Comparison of ENCODE assay signal across 2 cellular contexts in the genomic region with DNA sequence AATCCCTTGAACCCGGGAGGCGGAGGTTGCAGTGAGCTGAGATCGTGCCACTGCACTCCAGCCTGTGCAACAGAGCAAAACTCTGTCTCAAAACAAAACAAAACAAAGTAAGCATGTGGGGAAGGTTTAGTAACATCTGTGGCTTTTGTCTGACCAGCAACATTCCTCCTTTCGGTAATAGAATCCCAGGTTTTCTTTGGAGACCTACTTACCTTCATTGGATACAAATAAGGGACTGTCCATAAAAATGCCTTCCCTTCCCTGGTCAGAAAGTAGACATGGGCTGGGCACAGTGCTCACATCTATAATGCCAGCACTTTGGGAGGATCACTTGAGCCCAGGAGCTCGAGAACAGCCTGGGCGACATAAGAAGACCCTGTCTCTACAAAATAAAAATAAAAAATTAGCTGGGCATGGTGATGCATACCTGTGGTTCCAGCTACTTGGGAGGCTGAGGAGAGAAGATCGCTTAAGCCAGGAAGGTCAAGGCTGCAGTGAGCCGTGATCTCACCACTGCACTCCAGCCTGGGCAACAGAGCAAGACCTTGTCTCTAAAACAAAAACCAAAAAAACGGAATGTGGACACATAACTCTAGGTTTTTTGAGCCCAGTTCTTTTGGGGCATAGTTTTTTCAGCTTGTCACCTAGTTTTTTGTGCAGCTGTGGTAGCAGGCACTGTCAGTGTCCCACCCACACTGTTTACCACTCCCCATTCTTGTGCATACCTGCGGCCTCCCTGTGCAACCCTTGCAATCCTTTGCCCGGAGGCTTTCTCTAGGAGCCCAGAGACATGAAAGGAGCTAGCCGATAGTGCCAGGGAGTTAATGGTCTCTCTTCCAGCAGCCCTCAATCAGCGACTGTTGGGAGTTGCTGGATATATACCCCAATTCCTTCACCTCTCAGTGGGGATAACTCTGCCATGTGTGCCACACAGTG.
TF ChIP-seq lines count a peak whose summit lies in the region.

No MANE protein-coding gene starts in this region.

TF ChIP-seq in IMR-90, 13 proteins besides CTCF, POLR2A, EP300 and RAD21:
- TF ChIP-seq MXI1 (IDR thresholded peaks at IDR 0.05; ENCODE audit: borderline replicate concordance, low read depth, low read length) (no peak), BHLHE40 (IDR thresholded peaks at IDR 0.05; ENCODE audit: low read depth, low read length) (no peak), RFX5 (IDR thresholded peaks at IDR 0.05; ENCODE audit: low read depth, low read length) (no peak), CEBPB (IDR thresholded peaks at IDR 0.05; ENCODE audit: low read depth, low read length) (no peak), CHD1 (IDR thresholded peaks at IDR 0.05; ENCODE audit: low read depth, low read length) (no peak), SMC3 (IDR thresholded peaks at IDR 0.05; ENCODE audit: low read depth, low read length) (no peak), MAFK (IDR thresholded peaks at IDR 0.05; ENCODE audit: low read depth, low read length) (no peak), MAZ (IDR thresholded peaks at IDR 0.05; ENCODE audit: borderline replicate concordance, low read depth, low read length) (no peak), RCOR1 (IDR thresholded peaks at IDR 0.05; ENCODE audit: insufficient replicate concordance, low read length) (no peak), NFE2L2 (IDR thresholded peaks at IDR 0.05; ENCODE audit: low read depth, low read length) (no peak), FOS (IDR thresholded peaks at IDR 0.05; ENCODE audit: low read depth, low read length) (no peak)
- TF ChIP-seq, protein P1, sequence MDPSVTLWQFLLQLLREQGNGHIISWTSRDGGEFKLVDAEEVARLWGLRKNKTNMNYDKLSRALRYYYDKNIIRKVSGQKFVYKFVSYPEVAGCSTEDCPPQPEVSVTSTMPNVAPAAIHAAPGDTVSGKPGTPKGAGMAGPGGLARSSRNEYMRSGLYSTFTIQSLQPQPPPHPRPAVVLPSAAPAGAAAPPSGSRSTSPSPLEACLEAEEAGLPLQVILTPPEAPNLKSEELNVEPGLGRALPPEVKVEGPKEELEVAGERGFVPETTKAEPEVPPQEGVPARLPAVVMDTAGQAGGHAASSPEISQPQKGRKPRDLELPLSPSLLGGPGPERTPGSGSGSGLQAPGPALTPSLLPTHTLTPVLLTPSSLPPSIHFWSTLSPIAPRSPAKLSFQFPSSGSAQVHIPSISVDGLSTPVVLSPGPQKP (IDR thresholded peaks at IDR 0.05; ENCODE audit: borderline replicate concordance, low read depth, low read length): no peak
- TF ChIP-seq, protein P2, sequence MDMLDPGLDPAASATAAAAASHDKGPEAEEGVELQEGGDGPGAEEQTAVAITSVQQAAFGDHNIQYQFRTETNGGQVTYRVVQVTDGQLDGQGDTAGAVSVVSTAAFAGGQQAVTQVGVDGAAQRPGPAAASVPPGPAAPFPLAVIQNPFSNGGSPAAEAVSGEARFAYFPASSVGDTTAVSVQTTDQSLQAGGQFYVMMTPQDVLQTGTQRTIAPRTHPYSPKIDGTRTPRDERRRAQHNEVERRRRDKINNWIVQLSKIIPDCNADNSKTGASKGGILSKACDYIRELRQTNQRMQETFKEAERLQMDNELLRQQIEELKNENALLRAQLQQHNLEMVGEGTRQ (IDR thresholded peaks at IDR 0.05; ENCODE audit: low read depth, low read length): no peak

TF ChIP-seq in SK-N-SH treated with all-trans-retinoic acid at 6 μM for 48 hours, 23 proteins besides CTCF, POLR2A, EP300 and RAD21:
- no peak for TF ChIP-seq OSR1 (CRISPR knock-in tag; IDR thresholded peaks at IDR 0.05)
- TF ChIP-seq BACH2 (CRISPR knock-in tag; IDR thresholded peaks at IDR 0.05; ENCODE audit: borderline replicate concordance): no peak
- TF ChIP-seq ZFP30 (CRISPR knock-in tag; IDR thresholded peaks at IDR 0.05): no peak
- TF ChIP-seq ZC3H10 (CRISPR knock-in tag; IDR thresholded peaks at IDR 0.05): no peak
- TF ChIP-seq, protein P3, sequence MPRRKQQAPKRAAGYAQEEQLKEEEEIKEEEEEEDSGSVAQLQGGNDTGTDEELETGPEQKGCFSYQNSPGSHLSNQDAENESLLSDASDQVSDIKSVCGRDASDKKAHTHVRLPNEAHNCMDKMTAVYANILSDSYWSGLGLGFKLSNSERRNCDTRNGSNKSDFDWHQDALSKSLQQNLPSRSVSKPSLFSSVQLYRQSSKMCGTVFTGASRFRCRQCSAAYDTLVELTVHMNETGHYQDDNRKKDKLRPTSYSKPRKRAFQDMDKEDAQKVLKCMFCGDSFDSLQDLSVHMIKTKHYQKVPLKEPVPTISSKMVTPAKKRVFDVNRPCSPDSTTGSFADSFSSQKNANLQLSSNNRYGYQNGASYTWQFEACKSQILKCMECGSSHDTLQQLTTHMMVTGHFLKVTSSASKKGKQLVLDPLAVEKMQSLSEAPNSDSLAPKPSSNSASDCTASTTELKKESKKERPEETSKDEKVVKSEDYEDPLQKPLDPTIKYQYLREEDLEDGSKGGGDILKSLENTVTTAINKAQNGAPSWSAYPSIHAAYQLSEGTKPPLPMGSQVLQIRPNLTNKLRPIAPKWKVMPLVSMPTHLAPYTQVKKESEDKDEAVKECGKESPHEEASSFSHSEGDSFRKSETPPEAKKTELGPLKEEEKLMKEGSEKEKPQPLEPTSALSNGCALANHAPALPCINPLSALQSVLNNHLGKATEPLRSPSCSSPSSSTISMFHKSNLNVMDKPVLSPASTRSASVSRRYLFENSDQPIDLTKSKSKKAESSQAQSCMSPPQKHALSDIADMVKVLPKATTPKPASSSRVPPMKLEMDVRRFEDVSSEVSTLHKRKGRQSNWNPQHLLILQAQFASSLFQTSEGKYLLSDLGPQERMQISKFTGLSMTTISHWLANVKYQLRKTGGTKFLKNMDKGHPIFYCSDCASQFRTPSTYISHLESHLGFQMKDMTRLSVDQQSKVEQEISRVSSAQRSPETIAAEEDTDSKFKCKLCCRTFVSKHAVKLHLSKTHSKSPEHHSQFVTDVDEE (CRISPR knock-in tag; IDR thresholded peaks at IDR 0.05): no peak
- TF ChIP-seq, protein P4, sequence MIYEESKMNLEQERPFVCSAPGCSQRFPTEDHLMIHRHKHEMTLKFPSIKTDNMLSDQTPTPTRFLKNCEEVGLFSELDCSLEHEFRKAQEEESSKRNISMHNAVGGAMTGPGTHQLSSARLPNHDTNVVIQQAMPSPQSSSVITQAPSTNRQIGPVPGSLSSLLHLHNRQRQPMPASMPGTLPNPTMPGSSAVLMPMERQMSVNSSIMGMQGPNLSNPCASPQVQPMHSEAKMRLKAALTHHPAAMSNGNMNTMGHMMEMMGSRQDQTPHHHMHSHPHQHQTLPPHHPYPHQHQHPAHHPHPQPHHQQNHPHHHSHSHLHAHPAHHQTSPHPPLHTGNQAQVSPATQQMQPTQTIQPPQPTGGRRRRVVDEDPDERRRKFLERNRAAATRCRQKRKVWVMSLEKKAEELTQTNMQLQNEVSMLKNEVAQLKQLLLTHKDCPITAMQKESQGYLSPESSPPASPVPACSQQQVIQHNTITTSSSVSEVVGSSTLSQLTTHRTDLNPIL (CRISPR knock-in tag; IDR thresholded peaks at IDR 0.05; ENCODE audit: low read depth): no peak
- TF ChIP-seq ZFP3 (CRISPR knock-in tag; IDR thresholded peaks at IDR 0.05): no peak
- TF ChIP-seq, protein P5, sequence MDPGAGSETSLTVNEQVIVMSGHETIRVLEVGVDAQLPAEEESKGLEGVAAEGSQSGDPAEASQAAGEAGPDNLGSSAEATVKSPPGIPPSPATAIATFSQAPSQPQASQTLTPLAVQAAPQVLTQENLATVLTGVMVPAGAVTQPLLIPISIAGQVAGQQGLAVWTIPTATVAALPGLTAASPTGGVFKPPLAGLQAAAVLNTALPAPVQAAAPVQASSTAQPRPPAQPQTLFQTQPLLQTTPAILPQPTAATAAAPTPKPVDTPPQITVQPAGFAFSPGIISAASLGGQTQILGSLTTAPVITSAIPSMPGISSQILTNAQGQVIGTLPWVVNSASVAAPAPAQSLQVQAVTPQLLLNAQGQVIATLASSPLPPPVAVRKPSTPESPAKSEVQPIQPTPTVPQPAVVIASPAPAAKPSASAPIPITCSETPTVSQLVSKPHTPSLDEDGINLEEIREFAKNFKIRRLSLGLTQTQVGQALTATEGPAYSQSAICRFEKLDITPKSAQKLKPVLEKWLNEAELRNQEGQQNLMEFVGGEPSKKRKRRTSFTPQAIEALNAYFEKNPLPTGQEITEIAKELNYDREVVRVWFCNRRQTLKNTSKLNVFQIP (CRISPR knock-in tag; IDR thresholded peaks at IDR 0.05; ENCODE audit: borderline replicate concordance, low read depth): no peak
- TF ChIP-seq ZNF8 (CRISPR knock-in tag; IDR thresholded peaks at IDR 0.05): no peak
- TF ChIP-seq ARNTL (CRISPR knock-in tag; IDR thresholded peaks at IDR 0.05; ENCODE audit: borderline replicate concordance, low read depth): no peak
- TF ChIP-seq RARB (CRISPR knock-in tag; IDR thresholded peaks at IDR 0.05): no peak
- TF ChIP-seq ISL1 (CRISPR knock-in tag; IDR thresholded peaks at IDR 0.05): no peak
- TF ChIP-seq, protein P6, sequence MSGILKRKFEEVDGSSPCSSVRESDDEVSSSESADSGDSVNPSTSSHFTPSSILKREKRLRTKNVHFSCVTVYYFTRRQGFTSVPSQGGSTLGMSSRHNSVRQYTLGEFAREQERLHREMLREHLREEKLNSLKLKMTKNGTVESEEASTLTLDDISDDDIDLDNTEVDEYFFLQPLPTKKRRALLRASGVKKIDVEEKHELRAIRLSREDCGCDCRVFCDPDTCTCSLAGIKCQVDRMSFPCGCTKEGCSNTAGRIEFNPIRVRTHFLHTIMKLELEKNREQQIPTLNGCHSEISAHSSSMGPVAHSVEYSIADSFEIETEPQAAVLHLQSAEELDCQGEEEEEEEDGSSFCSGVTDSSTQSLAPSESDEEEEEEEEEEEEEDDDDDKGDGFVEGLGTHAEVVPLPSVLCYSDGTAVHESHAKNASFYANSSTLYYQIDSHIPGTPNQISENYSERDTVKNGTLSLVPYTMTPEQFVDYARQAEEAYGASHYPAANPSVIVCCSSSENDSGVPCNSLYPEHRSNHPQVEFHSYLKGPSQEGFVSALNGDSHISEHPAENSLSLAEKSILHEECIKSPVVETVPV (CRISPR knock-in tag; IDR thresholded peaks at IDR 0.05): no peak
- no peak for TF ChIP-seq ESRRG (CRISPR knock-in tag; IDR thresholded peaks at IDR 0.05)
- TF ChIP-seq SNAI2 (CRISPR knock-in tag; IDR thresholded peaks at IDR 0.05): no peak
